ENCODE assay signal across 9 cellular contexts in genomic region chr10:17805921-17806577, GRCh38. TPM values are rescaled to one million over a fixed set of nuclear protein-coding genes. Genes with fewer than 3 reads are reported as not detected.
A peak's percentile ranks its signal among the peaks of the same experiment; 100 is the strongest.
DNase-seq lines count a peak whose midpoint lies in the region; ATAC-seq and TF ChIP-seq lines count a peak whose summit lies in the region.
"Had no signal": no experiment of that assay in that cellular context is flagged by ENCODE, and none has a peak within 500 bp of the region (broad histone marks: within the 10 kb centered on the region; RNA-seq: fewer than 3 reads in every experiment).

No MANE protein-coding gene starts in this region.

- no peaks in the 10 kb centered on the region for H3K36me3 ChIP-seq in left ventricle myocardium inferior
- no peaks in the 10 kb centered on the region for H3K36me3 ChIP-seq in uterus

- H3K27ac ChIP-seq in left ventricle myocardium inferior (replicated peaks) (no peak overlapping the region), uterus (no peak overlapping the region)

- intact Hi-C loops in CD14-positive monocyte (cut with micrococcal nuclease) = loop anchor here in 1 of 2 donors (10.0 kb wide), 1 partner anchor 49 kb away; no protein-coding TSS in a partner anchor
- intact Hi-C loops in left ventricle myocardium inferior (cut with micrococcal nuclease) = no loop called here
- intact Hi-C loops in uterus (cut with DNase I; ENCODE audit: low total_unique reads) = no loop called here

- peak; percentile 61 for TF ChIP-seq CTCF in CD14-positive monocyte (IDR thresholded peaks at IDR 0.05)
- peak; percentile 29 for TF ChIP-seq CTCF in left ventricle myocardium inferior (IDR thresholded peaks at IDR 0.05; ENCODE audit: borderline replicate concordance)
- TF ChIP-seq CTCF in uterus (IDR thresholded peaks at IDR 0.05) = no peak

- peak overlapping the region in 1 of 7 donors; percentile 7 for H3K27ac Mint-ChIP-seq in CD14-positive monocyte
- H3K27ac Mint-ChIP-seq: immature natural killer cell had no signal

- no peaks in the 10 kb centered on the region for H3K27me3 ChIP-seq in left ventricle myocardium inferior (ENCODE audit: low read depth)
- no peaks in the 10 kb centered on the region for H3K27me3 ChIP-seq in uterus

- H3K4me1 Mint-ChIP-seq in CD14-positive monocyte = peaks cover 37% of the 10 kb centered on the region

- peaks cover 5 to 7% (median 6%) of the 10 kb centered on the region in 3 donors for H3K27me3 Mint-ChIP-seq in CD14-positive monocyte (ENCODE audit: low read depth in 3 of 3)

- no peak overlapping the region for H3K4me3 Mint-ChIP-seq in CD14-positive monocyte
- H3K4me3 Mint-ChIP-seq: immature natural killer cell had no signal

- ATAC-seq in GM18907 (IDR thresholded peaks at IDR 0.05; ENCODE audit: unreplicated experiment) (peak; percentile 93), GM18870 (IDR thresholded peaks at IDR 0.05; ENCODE audit: unreplicated experiment) (no peak), GM21447 (IDR thresholded peaks at IDR 0.05; ENCODE audit: unreplicated experiment) (no peak)

- H3K36me3 Mint-ChIP-seq in CD14-positive monocyte = no peaks in the 10 kb centered on the region
- H3K36me3 Mint-ChIP-seq: immature natural killer cell had no signal

- peaks cover 6% of the 10 kb centered on the region for H3K9me3 ChIP-seq in left ventricle myocardium inferior (replicated peaks)
- H3K9me3 ChIP-seq in uterus = no peaks in the 10 kb centered on the region

- H3K9me3 Mint-ChIP-seq in CD14-positive monocyte = no peaks in the 10 kb centered on the region
- H3K9me3 Mint-ChIP-seq: immature natural killer cell had no signal

- DNase-seq in CD14-positive monocyte (ENCODE audit: low spot score) (no peak), HT1080 (ENCODE audit: low read depth) (peak; percentile 36), left ventricle myocardium inferior (no peak), glomerular visceral epithelial cell (ENCODE audit: extremely low spot score) (no peak), uterus (no peak)

- peaks cover 6% of the 10 kb centered on the region for H3K4me1 ChIP-seq in left ventricle myocardium inferior
- H3K4me1 ChIP-seq in uterus = no peaks in the 10 kb centered on the region

- TF ChIP-seq POLR2A in uterus (IDR thresholded peaks at IDR 0.05) = no peak

- H3K4me3 ChIP-seq in left ventricle myocardium inferior (no peak overlapping the region), uterus (no peak overlapping the region)

RNA-seq across cellular contexts. Expression of gene MRC1, which starts 3.1 kb away (rescaled TPM):
- polyA plus RNA-seq in CD14-positive monocyte = under 1 TPM; 0.11 to 0.34 TPM
- total RNA-seq in HT1080 (2014; rRNA removed; shearing (Covaris generic)) = 0.03 TPM in 1 of 2 replicates, not detected in the other
- polyA plus RNA-seq in HT1080 (2015; cell fraction: cytosol; rRNA removed) = 0.01 TPM in 1 of 2 replicates, not detected in the other
- not detected in 2 replicates for polyA plus RNA-seq in HT1080 (2015; cell fraction: nucleus; rRNA removed)
- 18.9 TPM for total RNA-seq in left ventricle myocardium inferior
- total RNA-seq in uterus = 10 to 100 TPM; 14.9 to 51.8 (median 28.0) TPM
- polyA plus RNA-seq: immature natural killer cell had no signal

RNA-seq across cellular contexts. Expression of gene TMEM236, which starts 54.0 kb away (rescaled TPM):
- polyA plus RNA-seq in CD14-positive monocyte = not detected
- total RNA-seq in HT1080 (2014; rRNA removed; shearing (Covaris generic)) = 0.02 TPM in 1 of 2 replicates, not detected in the other
- 0.03 TPM in 1 of 2 replicates, not detected in the other for polyA plus RNA-seq in HT1080 (2015; cell fraction: cytosol; rRNA removed)
- 0.02 and 0.04 TPM in 2 replicates for polyA plus RNA-seq in HT1080 (2015; cell fraction: nucleus; rRNA removed)
- total RNA-seq in left ventricle myocardium inferior (0.66 TPM), uterus (1 to 10 TPM in 1 of 4 donors, under 1 TPM in 2, not detected in 1; 0.59 to 1.2 (median 0.73) TPM)

Comparison
In these comparisons a context has a peak if more than half of its experiments do, and no peak if none do; other contexts are left out.
1. CTCF ChIP-seq: peak in CD14-positive monocyte (single experiment) and left ventricle myocardium inferior (single experiment); none in uterus (0 of 4).
2. RNA of gene MRC1, which starts 3.1 kb away (total RNA-seq): 14.9 to 51.8 TPM in uterus and 18.9 TPM in left ventricle myocardium inferior (single experiment); 0.03 TPM in HT1080; every median in the first group is over 10 times any median in the second.